21 cellular contexts compared by ENCODE assay signal in genomic region chr10:10854715-10855114, GRCh38.
"Had no signal": no experiment of that assay in that cellular context is flagged by ENCODE, and none has a peak within 500 bp of the region (broad histone marks: within the 10 kb centered on the region; RNA-seq: fewer than 3 reads in every experiment).

No MANE protein-coding gene starts in this region.

- ATAC-seq: activated naive CD4-positive, alpha-beta T cell treated with anti-CD3 and anti-CD28 coated beads, Interleukin-2, amount 50 U/mL, for 72 hours; activated T-cell treated with anti-CD3 and anti-CD28 coated beads, Interleukin-2, amount 50 U/mL, for 72 hours; stimulated activated naive CD8-positive, alpha-beta T cell treated with anti-CD3 and anti-CD28 coated beads, Interleukin-15, Interleukin-2, amounts not matched to agents 100 U/mL and 50 U/mL, for 24 hours; T-helper 17 cell had no signal

- H3K4me1 ChIP-seq: adrenal gland, breast epithelium, spleen had no signal

- H3K4me3 Mint-ChIP-seq: activated T-cell treated with anti-CD3 and anti-CD28 coated beads, Interleukin-2, amount 50 U/mL, for 72 hours; naive thymus-derived CD4-positive, alpha-beta T cell; T-helper 17 cell had no signal

- DNase-seq: activated CD4-positive, CD25-positive, alpha-beta regulatory T cell treated with anti-CD3 and anti-CD28 coated beads, Interleukin-2, amount 50 U/mL, for 72 hours; activated CD8-positive, alpha-beta memory T cell treated with anti-CD3 and anti-CD28 coated beads for 24 hours; activated gamma-delta T cell treated with Interleukin-2 at 50 U/mL for 16 hours; activated T-cell treated with anti-CD3 and anti-CD28 coated beads, Interleukin-2, amount 50 U/mL, for 72 hours; adrenal gland; dermis blood vessel endothelial cell; effector memory CD4-positive, alpha-beta T cell; kidney glomerular epithelial cell; mesenchymal stem cell; naive thymus-derived CD4-positive, alpha-beta T cell; ovary; spleen; stimulated activated CD8-positive, alpha-beta memory T cell treated with anti-CD3 and anti-CD28 coated beads, Interleukin-4, amount 100 ng/mL, for 48 hours; stimulated activated naive CD8-positive, alpha-beta T cell treated with anti-CD3 and anti-CD28 coated beads, Interleukin-15, Interleukin-2, amounts not matched to agents 100 U/mL and 50 U/mL, for 24 hours; T-helper 17 cell; tibial artery had no signal

- H3K9me3 Mint-ChIP-seq: activated naive CD4-positive, alpha-beta T cell treated with anti-CD3 and anti-CD28 coated beads, Interleukin-2, amount 50 U/mL, for 72 hours; activated T-cell treated with anti-CD3 and anti-CD28 coated beads, Interleukin-2, amount 50 U/mL, for 72 hours; immature natural killer cell had no signal

- H3K36me3 Mint-ChIP-seq: activated naive CD4-positive, alpha-beta T cell treated with anti-CD3 and anti-CD28 coated beads, Interleukin-2, amount 50 U/mL, for 72 hours; immature natural killer cell; naive thymus-derived CD4-positive, alpha-beta T cell had no signal

- H3K27ac Mint-ChIP-seq: activated T-cell treated with anti-CD3 and anti-CD28 coated beads, Interleukin-2, amount 50 U/mL, for 72 hours; naive thymus-derived CD4-positive, alpha-beta T cell; T-helper 17 cell had no signal

- H3K9me3 ChIP-seq: adrenal gland, breast epithelium, esophagus muscularis mucosa, ovary, spleen, tibial artery had no signal

- H3K36me3 ChIP-seq: adrenal gland, breast epithelium, esophagus muscularis mucosa, ovary, spleen, tibial artery had no signal

- H3K4me3 ChIP-seq: adrenal gland, breast epithelium, esophagus muscularis mucosa, ovary, spleen, tibial artery had no signal

- H3K27ac ChIP-seq: adrenal gland, breast epithelium, esophagus muscularis mucosa, ovary, spleen, tibial artery, VCaP had no signal

- H3K27me3 ChIP-seq: adrenal gland, breast epithelium, esophagus muscularis mucosa, ovary, tibial artery had no signal
